Comparison of ENCODE assay signal across 11 cellular contexts in the genomic region with DNA sequence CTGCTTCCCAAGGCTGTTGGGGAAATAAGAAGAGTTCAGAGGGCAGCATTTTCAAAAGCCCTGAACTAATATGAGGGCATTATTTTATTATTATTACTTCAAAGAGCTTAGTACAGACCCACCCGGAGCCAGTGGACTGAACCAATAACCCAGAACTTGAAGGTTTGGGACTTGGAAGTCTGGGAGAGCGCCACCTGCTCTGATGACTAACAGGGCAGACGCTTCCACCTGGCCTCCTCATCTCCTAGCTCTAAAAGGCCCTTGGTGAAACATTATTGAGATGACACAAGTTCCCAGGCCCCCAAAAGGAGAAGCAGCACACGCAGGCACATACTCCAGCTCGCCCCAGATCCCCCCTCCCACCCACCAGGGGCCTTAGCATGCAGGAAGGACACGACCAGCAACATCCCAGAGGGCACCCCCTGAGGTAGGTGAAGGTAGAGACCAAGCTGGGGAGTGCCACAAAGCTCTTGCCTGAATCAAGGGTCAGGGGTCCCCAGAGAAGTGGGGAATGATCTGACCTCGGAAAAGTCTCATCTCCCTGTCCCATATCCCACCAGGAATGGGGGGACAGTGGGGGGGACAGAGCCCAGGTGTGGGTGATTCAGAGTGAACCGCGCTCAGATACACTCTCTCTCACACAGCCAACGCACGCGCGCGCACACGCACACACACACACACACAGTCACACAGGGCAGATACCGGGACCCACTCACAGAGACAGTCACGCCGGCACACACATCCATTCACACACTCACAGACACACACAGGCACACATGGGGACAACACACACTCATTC. TPM values are rescaled to one million over a fixed set of nuclear protein-coding genes. Genes with fewer than 3 reads are reported as not detected.
DNase-seq lines count a peak whose midpoint lies in the region; FAIRE-seq and TF ChIP-seq lines count a peak whose summit lies in the region.
"Had no signal": no experiment of that assay in that cellular context is flagged by ENCODE, and none has a peak within 500 bp of the region (broad histone marks: within the 10 kb centered on the region; RNA-seq: fewer than 3 reads in every experiment).

No MANE protein-coding gene starts in this region.

- no peak overlapping the region for H3K9ac ChIP-seq in H1 (replicated peaks in 1 of 4; ENCODE audit: extremely low read depth in 1 of 4, low read depth in 3 of 4, low read length in 3 of 4)
- no peak overlapping the region for H3K9ac ChIP-seq in rectal smooth muscle tissue (ENCODE audit: low read length)

- no peak for TF ChIP-seq POLR2A in H1 (IDR thresholded peaks at IDR 0.05; ENCODE audit: control extremely low read depth in 1 of 2, low read depth in 2 of 2, low read length in 2 of 2)

- H3K23me2 ChIP-seq in H1 (ENCODE audit: low read depth, low read length): peaks cover 12% of the 10 kb centered on the region

- peak overlapping the region; percentile 95; the same call in 1 of the 2 replicates for H2BK12ac ChIP-seq in H1 (ENCODE audit: low read depth, low read length)

- TF ChIP-seq CTCF in H1 (IDR thresholded peaks at IDR 0.05; ENCODE audit: control extremely low read depth in 1 of 3, insufficient read depth in 1 of 3, low read depth in 1 of 3, low read length in 3 of 3): no peak

- peak overlapping the region; percentile 60 for H3K18ac ChIP-seq in H1 (ENCODE audit: extremely low read depth, low read length)

- peaks cover 1% of the 10 kb centered on the region for H3K36me3 Mint-ChIP-seq in T-helper 2 cell treated with Interferon-gamma antibody and Interleukin-4, amounts not matched to agents 5 μg/mL and 100 μg/mL, for 36 hours (ENCODE audit: low read depth)

- no peak for TF ChIP-seq RAD21 in H1 (IDR thresholded peaks at IDR 0.05 in 1 of 2, conservative IDR thresholded peaks at IDR 0.05 in 1 of 2; ENCODE audit: low read depth in 2 of 2, low read length in 2 of 2)

- H3K4me3 ChIP-seq in H1 (ENCODE audit: extremely low read depth in 1 of 4, insufficient read depth in 2 of 4, low read depth in 3 of 4, low read length in 4 of 4) (peak overlapping the region; percentile 57 to 80 (median 66); a peak in 7 of 8 replicates), rectal smooth muscle tissue (ENCODE audit: low read length) (peak overlapping the region; percentile 35)

- H3K9me3 Mint-ChIP-seq in T-helper 2 cell treated with Interferon-gamma antibody and Interleukin-4, amounts not matched to agents 5 μg/mL and 100 μg/mL, for 36 hours: no peaks in the 10 kb centered on the region

- peak overlapping the region; percentile 7 for H3K27ac Mint-ChIP-seq in T-helper 2 cell treated with Interferon-gamma antibody and Interleukin-4, amounts not matched to agents 5 μg/mL and 100 μg/mL, for 36 hours

- no peaks in the 10 kb centered on the region for H3K79me2 ChIP-seq in H1 (ENCODE audit: control insufficient read depth in 1 of 2, insufficient read depth in 2 of 2, low read length in 2 of 2)

- 40% methylated on average over 18 of the region's 18 CpGs; no CpG with 5 or more reads in 1 of the 2 experiments for WGBS in H1 (ENCODE audit: extremely low coverage in 1 of 2, insufficient coverage in 1 of 2, insufficient read length in 1 of 2, insufficient replicate concordance in 2 of 2, low coverage in 1 of 2, low lambda C conversion rate in 2 of 2, missing lambda C conversion rate in 1 of 2), 2 experiments

- H3K36me3 ChIP-seq in H1 (ENCODE audit: control insufficient read depth in 2 of 4, insufficient read depth in 4 of 4, low read length in 3 of 4): no peaks in the 10 kb centered on the region
- H3K36me3 ChIP-seq in rectal smooth muscle tissue (ENCODE audit: control insufficient read depth, insufficient read depth, low read length): no peaks in the 10 kb centered on the region
- H3K36me3 ChIP-seq: esophagus muscularis mucosa had no signal

- CTCF ChIA-PET in H1 (lab: Charles Lee; ENCODE audit: partially characterized antibody): interaction anchor here (0.5 to 3.9 kb wide), 8 partner anchors 15 to 183 kb away, joined by 3 to 18 read pairs (median 4); partner anchors contain the start of gene SMIM12

- no peaks in the 10 kb centered on the region for H3K79me1 ChIP-seq in H1 (ENCODE audit: low read depth, low read length)

- no peak for TF ChIP-seq EP300 in H1 (IDR thresholded peaks at IDR 0.05; ENCODE audit: borderline replicate concordance in 1 of 2, low read depth in 2 of 2, low read length in 2 of 2)

- POLR2A ChIA-PET in H1 (lab: Charles Lee; ENCODE audit: partially characterized antibody): interaction anchor here (0.8 to 3.0 kb wide), 4 partner anchors 21 to 265 kb away, joined by 3 to 12 read pairs (median 5); partner anchors contain the start of gene SFPQ

- H2BK120ac ChIP-seq in H1 (replicated peaks; ENCODE audit: low read depth, low read length): no peak overlapping the region

- peak overlapping the region; percentile 79 for H4K91ac ChIP-seq in H1 (replicated peaks; ENCODE audit: insufficient read length, low read length)

- no peak for DNase-seq in T-helper 2 cell treated with Interferon-gamma antibody and Interleukin-4, amounts not matched to agents 5 μg/mL and 100 μg/mL, for 36 hours (ENCODE audit: low spot score)
- DNase-seq in T-helper 2 cell (no peak), NCI-H69 (lab: John Stamatoyannopoulos, UW) (peak; percentile 36), H1 (ENCODE audit: low read depth in 1 of 2, low spot score in 2 of 2) (no peak), NCI-H226 (no peak), NCI-H1436 treated with DMSO at 0.1 percent for 48 hours (lab: John Stamatoyannopoulos, UW) (no peak), SKM-1 (lab: John Stamatoyannopoulos, UW; ENCODE audit: unreplicated experiment) (no peak)
- DNase-seq: stimulated activated CD4-positive, alpha-beta T cell treated with anti-CD3 and anti-CD28 coated beads, Interleukin-1b, Interleukin-23, amount 100 ng/mL, for 48 hours had no signal

- FAIRE-seq in H1 (lab: Jason Lieb, UNC): no peak

- H2AK5ac ChIP-seq in H1 (ENCODE audit: low read depth, low read length): peak overlapping the region; percentile 91; the same call in 1 of the 2 replicates

- H3K27me3 Mint-ChIP-seq in T-helper 2 cell treated with Interferon-gamma antibody and Interleukin-4, amounts not matched to agents 5 μg/mL and 100 μg/mL, for 36 hours (ENCODE audit: low read depth): peaks cover 74% of the 10 kb centered on the region

- no peak overlapping the region for H3K14ac ChIP-seq in H1 (ENCODE audit: insufficient read length)

- H4K8ac ChIP-seq in H1 (ENCODE audit: extremely low read depth, insufficient read depth, low read length): peak overlapping the region; percentile 52; the same call in 1 of the 2 replicates

- H2AFZ ChIP-seq in H1 (ENCODE audit: low read length): no peak overlapping the region

- H2BK15ac ChIP-seq in H1 (ENCODE audit: low read length): peak overlapping the region; percentile 99

- H3K23ac ChIP-seq in H1 (ENCODE audit: insufficient read length): no peak overlapping the region

- H4K20me1 ChIP-seq in H1 (replicated peaks in 1 of 2; ENCODE audit: control insufficient read depth in 1 of 2, insufficient read depth in 2 of 2, low read length in 2 of 2): peaks cover 6 to 14% of the 10 kb centered on the region in 2 experiments

- peaks cover 0 to 25% (median 22%) of the 10 kb centered on the region in 4 experiments; a peak in 6 of 7 replicates for H3K27me3 ChIP-seq in H1 (replicated peaks in 1 of 4; ENCODE audit: control insufficient read depth in 3 of 4, extremely low read depth in 1 of 4, insufficient read depth in 3 of 4, low read length in 3 of 4)
- peaks cover 22% of the 10 kb centered on the region for H3K27me3 ChIP-seq in rectal smooth muscle tissue (ENCODE audit: control insufficient read depth, insufficient read depth, low read length)

- H3K56ac ChIP-seq in H1 (replicated peaks; ENCODE audit: insufficient read length, low read depth, low read length): no peak overlapping the region

- H3K4ac ChIP-seq in H1 (replicated peaks; ENCODE audit: insufficient read length, low read depth, low read length): peak overlapping the region; percentile 90

- H3K27ac ChIP-seq in H1 (ENCODE audit: low read depth, low read length): no peak overlapping the region
- H3K27ac ChIP-seq in rectal smooth muscle tissue (ENCODE audit: low read depth, low read length): no peak overlapping the region
- H3K27ac ChIP-seq: C4-2B, esophagus muscularis mucosa had no signal

- H3K4me2 ChIP-seq in H1 (ENCODE audit: insufficient read depth in 1 of 2, low read depth in 2 of 2, low read length in 2 of 2): peak overlapping the region; percentile 88 to 100

- H3K4me1 ChIP-seq in H1 (replicated peaks in 1 of 4; ENCODE audit: control insufficient read depth in 3 of 4, insufficient read depth in 4 of 4, low read length in 3 of 4): peaks cover 8 to 13% (median 12%) of the 10 kb centered on the region in 4 experiments
- H3K4me1 ChIP-seq in rectal smooth muscle tissue (ENCODE audit: control insufficient read depth, insufficient read depth, low read length): no peaks in the 10 kb centered on the region

- H3K4me1 Mint-ChIP-seq in T-helper 2 cell treated with Interferon-gamma antibody and Interleukin-4, amounts not matched to agents 5 μg/mL and 100 μg/mL, for 36 hours (ENCODE audit: low read depth): peaks cover 5% of the 10 kb centered on the region

- peak overlapping the region; percentile 73 for H3K4me3 Mint-ChIP-seq in T-helper 2 cell treated with Interferon-gamma antibody and Interleukin-4, amounts not matched to agents 5 μg/mL and 100 μg/mL, for 36 hours

- H4K5ac ChIP-seq in H1 (ENCODE audit: insufficient read length, low read depth, low read length): no peak overlapping the region

- H2BK20ac ChIP-seq in H1 (ENCODE audit: low read length): no peak overlapping the region; the same call in 1 of the 2 replicates

- peak overlapping the region; percentile 57; the same call in 1 of the 2 replicates for H2BK5ac ChIP-seq in H1 (ENCODE audit: low read depth, low read length)

- H3K9me3 ChIP-seq in H1 (ENCODE audit: insufficient read depth in 2 of 2, low read depth in 1 of 2, low read length in 1 of 2): no peaks in the 10 kb centered on the region
- H3K9me3 ChIP-seq: esophagus muscularis mucosa had no signal

RNA-seq across cellular contexts. Expression of gene DLGAP3, which starts 1.2 kb away (rescaled TPM):
- total RNA-seq in H1 (2021; fragmentation: NEBNext Ultra II Directional; extraction: Animal tissue kit (Norgen Biotek cat#: 25700)): 13.2 and 14.8 TPM in 2 replicates
- polyA plus RNA-seq in H1 (2011; rRNA removed): 3.8 and 6.7 TPM in 2 replicates
- 3.6 TPM for polyA plus RNA-seq in H1 (2011; cell fraction: cytosol; rRNA removed)
- 5.0 TPM for polyA plus RNA-seq in H1 (2011; cell fraction: nucleus; rRNA removed)
- polyA plus RNA-seq in H1 (2012, experiment 1 of 2): 3.8 to 10.6 TPM (median 8.4 TPM) in 4 replicates
- polyA plus RNA-seq in H1 (2012, experiment 2 of 2): 4.7 TPM
- polyA plus RNA-seq in H1 (2013, experiment 1 of 2): 7.6 TPM
- 7.8 TPM for polyA plus RNA-seq in H1 (2013, experiment 2 of 2)
- 1.6 TPM in 2 replicates for polyA minus RNA-seq in H1 (2011; rRNA and poly(A)+ RNA removed)
- polyA minus RNA-seq in H1 (2011; cell fraction: cytosol; rRNA and poly(A)+ RNA removed): 4.3 TPM
- polyA minus RNA-seq in H1 (2011; cell fraction: nucleus; rRNA and poly(A)+ RNA removed): 3.2 TPM

RNA-seq across cellular contexts. Expression of gene TMEM35B, which starts 56.9 kb away (rescaled TPM):
- 9.3 and 10.2 TPM in 2 replicates for total RNA-seq in H1 (2021; fragmentation: NEBNext Ultra II Directional; extraction: Animal tissue kit (Norgen Biotek cat#: 25700))
- polyA plus RNA-seq in H1 (2011; rRNA removed): 16.0 and 31.1 TPM in 2 replicates
- 20.2 TPM for polyA plus RNA-seq in H1 (2011; cell fraction: cytosol; rRNA removed)
- 15.1 TPM for polyA plus RNA-seq in H1 (2011; cell fraction: nucleus; rRNA removed)
- polyA plus RNA-seq in H1 (2012, experiment 1 of 2): 14.8 to 22.3 TPM (median 19.7 TPM) in 4 replicates
- 8.0 TPM for polyA plus RNA-seq in H1 (2012, experiment 2 of 2)
- polyA plus RNA-seq in H1 (2013, experiment 1 of 2): 24.1 TPM
- polyA plus RNA-seq in H1 (2013, experiment 2 of 2): 25.9 TPM
- 10.6 and 11.9 TPM in 2 replicates for polyA minus RNA-seq in H1 (2011; rRNA and poly(A)+ RNA removed)
- polyA minus RNA-seq in H1 (2011; cell fraction: cytosol; rRNA and poly(A)+ RNA removed): 7.5 TPM
- 5.1 TPM for polyA minus RNA-seq in H1 (2011; cell fraction: nucleus; rRNA and poly(A)+ RNA removed)
